ENCODE assay signal across 13 cellular contexts in the genomic region with DNA sequence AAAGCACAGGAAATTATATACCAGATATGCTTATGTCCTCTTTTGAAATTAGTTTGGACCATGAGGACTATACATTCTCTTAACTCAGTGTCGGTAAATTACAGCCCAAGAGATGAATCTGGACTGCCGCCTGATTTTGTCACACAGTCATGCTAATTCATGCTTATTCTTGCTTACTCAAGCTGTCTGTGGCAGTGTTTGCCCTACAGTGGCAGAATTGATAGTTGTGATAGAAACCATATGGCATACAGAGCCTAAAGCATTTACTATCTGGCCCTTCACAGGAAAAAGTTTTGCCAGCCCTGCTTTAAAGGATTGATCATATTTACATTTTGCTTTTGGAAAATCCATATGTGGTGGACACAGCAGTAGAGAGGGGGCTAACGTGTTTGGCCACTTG.
DNase-seq lines count a peak whose midpoint lies in the region; ATAC-seq and TF ChIP-seq lines count a peak whose summit lies in the region.
"Had no signal": no experiment of that assay in that cellular context is flagged by ENCODE, and none has a peak within 500 bp of the region (broad histone marks: within the 10 kb centered on the region; RNA-seq: fewer than 3 reads in every experiment).

No MANE protein-coding gene starts in this region.

- intact Hi-C loops in head of caudate nucleus (cut with DNase I) = no loop called here

- DNase-seq in Ammon's horn (ENCODE audit: low spot score) (peak; percentile 18), NCI-H446 (lab: John Stamatoyannopoulos, UW) (peak; percentile 22 to 49), left kidney (ENCODE audit: low read depth, low spot score) (peak; percentile 29), GM13976 (ENCODE audit: low spot score) (no peak), head of caudate nucleus (no peak)
- DNase-seq: HCEC 1CT, IMR-90, Kasumi-1, NCI-H1417, NCI-H2107 had no signal

- no peak for TF ChIP-seq CTCF in GM13976 (IDR thresholded peaks at IDR 0.05; ENCODE audit: borderline replicate concordance, control extremely low read depth, extremely low read depth, insufficient read depth, missing control alignments)

- in situ Hi-C loops in GM13976 (cut with MboI; ENCODE audit: low sequenced_read_pairs, unreplicated experiment) = no loop called here

- ATAC-seq in SK-N-SH treated with all-trans-retinoic acid at 6 μM for 48 hours = peak; percentile 90
- no peak for ATAC-seq in GM19023 (IDR thresholded peaks at IDR 0.05; ENCODE audit: unreplicated experiment)
- no peak for ATAC-seq in GM18867 (IDR thresholded peaks at IDR 0.05; ENCODE audit: unreplicated experiment)

TF ChIP-seq in SK-N-SH treated with all-trans-retinoic acid at 6 μM for 48 hours, 23 proteins besides CTCF, POLR2A, EP300 and RAD21:
- TF ChIP-seq TCF4 (CRISPR knock-in tag; IDR thresholded peaks at IDR 0.05; ENCODE audit: borderline replicate concordance) (peak; percentile 66; the same call in 1 of the 2 replicates), PPARA (CRISPR knock-in tag; IDR thresholded peaks at IDR 0.05; ENCODE audit: borderline replicate concordance) (no peak)

Comparison
In these comparisons a context has a peak if more than half of its experiments do, and no peak if none do; other contexts are left out.
1. DNase-seq: peak in Ammon's horn (single experiment), NCI-H446 (2 of 2) and left kidney (single experiment); none in GM13976 (single experiment) and head of caudate nucleus (0 of 42).